In genomic region chr12:93467351-93468007, GRCh38 we compare ENCODE assay signal across 1 cellular context.
A peak's percentile ranks its signal among the peaks of the same experiment; 100 is the strongest.
TF ChIP-seq lines count a peak whose summit lies in the region.

TSS of gene MRPL42 (plus strand) at chr12:93467514. CDS start at chr12:93469286, 1,772 bp downstream.

TF ChIP-seq in K562, 482 proteins besides CTCF, POLR2A, EP300 and RAD21 (continued from another document and continues in another):
- TF ChIP-seq MBD1 (CRISPR knock-in tag; IDR thresholded peaks at IDR 0.05) (no peak), ARID2 (IDR thresholded peaks at IDR 0.05) (no peak), KDM4B (IDR thresholded peaks at IDR 0.05; ENCODE audit: borderline replicate concordance in 2 of 2, low read depth in 1 of 2) (no peak), PML (IDR thresholded peaks at IDR 0.05; ENCODE audit: low read length) (peak; percentile 79; the same call in 1 of the 2 replicates), SMARCA4 (IDR thresholded peaks at IDR 0.05) (peak; percentile 54; the same call in 1 of the 2 replicates), FOXA1 (IDR thresholded peaks at IDR 0.05; ENCODE audit: borderline replicate concordance) (no peak), RAD51 (IDR thresholded peaks at IDR 0.05; ENCODE audit: borderline replicate concordance, low read depth) (peak; percentile 19; the same call in 1 of the 2 replicates), ZNF408 (CRISPR knock-in tag; IDR thresholded peaks at IDR 0.05; ENCODE audit: low read depth) (no peak), RB1 (IDR thresholded peaks at IDR 0.05; ENCODE audit: low read depth) (0 out of 2 replicates have a peak, but pooled peaks have one; percentile 62), NFRKB (IDR thresholded peaks at IDR 0.05; ENCODE audit: low read depth) (peak; percentile 98), MCM5 (IDR thresholded peaks at IDR 0.05; ENCODE audit: low read depth) (no peak), U2AF2 (optimal IDR thresholded peaks at IDR 0.05; ENCODE audit: low read depth, low read length) (no peak), ZNF740 (CRISPR knock-in tag; IDR thresholded peaks at IDR 0.05) (no peak), ZNF740 (tag; IDR thresholded peaks at IDR 0.05) (no peak), NFE2 (IDR thresholded peaks at IDR 0.05; ENCODE audit: low read depth) (no peak), LEF1 (IDR thresholded peaks at IDR 0.05) (peak; percentile 50; the same call in 1 of the 2 replicates), GMEB1 (CRISPR knock-in tag; IDR thresholded peaks at IDR 0.05) (peak; percentile 58; the same call in 1 of the 2 replicates), ZNF143 (CRISPR knock-in tag; IDR thresholded peaks at IDR 0.05) (peak; percentile 91), STAT6 (CRISPR knock-in tag; IDR thresholded peaks at IDR 0.05) (no peak), ILF3 (IDR thresholded peaks at IDR 0.05; ENCODE audit: borderline replicate concordance) (peak; percentile 67; the same call in 1 of the 2 replicates), TAF1 (IDR thresholded peaks at IDR 0.05; ENCODE audit: control insufficient read depth, extremely low read depth, insufficient read depth, low read length, severe bottlenecking) (peak; percentile 91), REST (CRISPR knock-in tag; IDR thresholded peaks at IDR 0.05; ENCODE audit: low read depth) (no peak), SAFB (IDR thresholded peaks at IDR 0.05; ENCODE audit: borderline replicate concordance, low read depth, low read length) (peak; percentile 59; the same call in 1 of the 2 replicates), MAZ (CRISPR knock-in tag; conservative IDR thresholded peaks at IDR 0.05 in 1 of 2, IDR thresholded peaks at IDR 0.05 in 1 of 2) (peak; percentile 71 to 93), RUNX1 (IDR thresholded peaks at IDR 0.05; ENCODE audit: low read depth) (no peak), ZNF347 (CRISPR knock-in tag; IDR thresholded peaks at IDR 0.05; ENCODE audit: low read depth) (0 out of 2 replicates have a peak, but pooled peaks have one; percentile 25), FOXP1 (CRISPR knock-in tag; IDR thresholded peaks at IDR 0.05) (peak; percentile 83; the same call in 1 of the 2 replicates), PYGO2 (tag; IDR thresholded peaks at IDR 0.05) (no peak), KLF1 (tag; IDR thresholded peaks at IDR 0.05) (no peak), ZNF395 (CRISPR knock-in tag; IDR thresholded peaks at IDR 0.05) (peak; percentile 90; the same call in 1 of the 2 replicates), KAT7 (CRISPR knock-in tag; IDR thresholded peaks at IDR 0.05; ENCODE audit: borderline replicate concordance) (peak; percentile 74; the same call in 1 of the 2 replicates), ID3 (CRISPR knock-in tag; IDR thresholded peaks at IDR 0.05) (no peak), ID3 (tag; IDR thresholded peaks at IDR 0.05) (peak; percentile 76; the same call in 1 of the 2 replicates), SMAD1 (IDR thresholded peaks at IDR 0.05; ENCODE audit: low read depth, low read length, partially characterized antibody) (peak; percentile 76), NR2C2 (CRISPR knock-in tag; IDR thresholded peaks at IDR 0.05) (0 out of 2 replicates have a peak, but pooled peaks have one; percentile 42), NR2C2 (tag; IDR thresholded peaks at IDR 0.05) (peak; percentile 81), KLF6 (CRISPR knock-in tag; IDR thresholded peaks at IDR 0.05; ENCODE audit: borderline replicate concordance) (peak; percentile 68; the same call in 1 of the 2 replicates), ZNF717 (CRISPR knock-in tag; IDR thresholded peaks at IDR 0.05) (no peak), PREB (CRISPR knock-in tag; IDR thresholded peaks at IDR 0.05) (no peak), ZNF12 (CRISPR knock-in tag; IDR thresholded peaks at IDR 0.05) (0 out of 2 replicates have a peak, but pooled peaks have one; percentile 52), FOXK2 (conservative IDR thresholded peaks at IDR 0.05 in 1 of 2, IDR thresholded peaks at IDR 0.05 in 1 of 2; ENCODE audit: low read depth in 2 of 2) (peak; percentile 84), THRAP3 (IDR thresholded peaks at IDR 0.05; ENCODE audit: borderline replicate concordance) (peak; percentile 61; the same call in 1 of the 2 replicates), SRSF1 (IDR thresholded peaks at IDR 0.05; ENCODE audit: low read depth, low read length) (no peak), SAP30 (IDR thresholded peaks at IDR 0.05; ENCODE audit: borderline replicate concordance, insufficient read depth, low read depth, low read length, poor library complexity, severe bottlenecking) (peak; percentile 84), E2F4 (CRISPR knock-in tag; IDR thresholded peaks at IDR 0.05; ENCODE audit: low read depth) (no peak)
